Comparison of ENCODE assay signal across 30 cellular contexts in genomic region chr14:90115780-90116179, GRCh38.
"Had no signal": no experiment of that assay in that cellular context is flagged by ENCODE, and none has a peak within 500 bp of the region (broad histone marks: within the 10 kb centered on the region; RNA-seq: fewer than 3 reads in every experiment).

No MANE protein-coding gene starts in this region.

- DNase-seq: activated CD4-positive, alpha-beta memory T cell treated with anti-CD3 and anti-CD28 coated beads, Interleukin-2, amount 10 ng/mL, durations not matched to agents 7 days and 5 days; activated CD4-positive, alpha-beta T cell treated with anti-CD3 and anti-CD28 coated beads for 1 hour; activated CD4-positive, alpha-beta T cell treated with anti-CD3 and anti-CD28 coated beads for 36 hours; activated CD4-positive, alpha-beta T cell treated with anti-CD3 and anti-CD28 coated beads for 48 hours; activated CD4-positive, alpha-beta T cell treated with anti-CD3 and anti-CD28 coated beads, Interleukin-2, amount 10 ng/mL, durations not matched to agents 7 days and 5 days; activated CD4-positive, alpha-beta T cell treated with anti-CD3 and anti-CD28 coated beads, Interleukin-2, amount 50 U/mL, for 48 hours; activated CD4-positive, CD25-positive, alpha-beta regulatory T cell; activated CD8-positive, alpha-beta memory T cell treated with anti-CD3 and anti-CD28 coated beads for 24 hours; activated CD8-positive, alpha-beta memory T cell treated with anti-CD3 and anti-CD28 coated beads, Interleukin-2, amount 10 ng/mL, durations not matched to agents 7 days and 5 days; activated CD8-positive, alpha-beta memory T cell treated with anti-CD3 and anti-CD28 coated beads, Interleukin-2, amount 50 U/mL, for 48 hours; activated CD8-positive, alpha-beta T cell treated with anti-CD3 and anti-CD28 coated beads, Interleukin-2, amount 10 ng/mL, durations not matched to agents 7 days and 5 days; activated effector memory CD4-positive, alpha-beta T cell treated with Interleukin-2 at 50 U/mL for 16 hours; activated gamma-delta T cell; activated naive CD4-positive, alpha-beta T cell treated with anti-CD3 and anti-CD28 coated beads, Interleukin-2, amount 10 ng/mL, durations not matched to agents 7 days and 5 days; activated naive CD4-positive, alpha-beta T cell treated with Interleukin-2 at 50 U/mL for 16 hours; activated naive CD8-positive, alpha-beta T cell treated with anti-CD3 and anti-CD28 coated beads, Interleukin-2, amount 10 ng/mL, durations not matched to agents 7 days and 5 days; activated naive CD8-positive, alpha-beta T cell treated with anti-CD3 and anti-CD28 coated beads, Interleukin-2, amount 50 U/mL, for 24 hours; activated T-cell treated with anti-CD3 and anti-CD28 coated beads, Interleukin-2, amount 50 U/mL, for 24 hours; activated T-cell treated with anti-CD3 and anti-CD28 coated beads, Interleukin-2, amount 50 U/mL, for 48 hours; amygdala; anterior cingulate cortex; caudate nucleus; cerebellar nuclear complex; colonic mucosa; T-helper 17 cell; WERI-Rb-1 had no signal

- ATAC-seq: activated CD4-positive, alpha-beta T cell treated with anti-CD3 and anti-CD28 coated beads for 36 hours; activated CD4-positive, CD25-positive, alpha-beta regulatory T cell treated with anti-CD3 and anti-CD28 coated beads, Interleukin-2, amount 50 U/mL, for 24 hours; activated CD8-positive, alpha-beta memory T cell treated with anti-CD3 and anti-CD28 coated beads, Interleukin-2, amount 10 ng/mL, durations not matched to agents 7 days and 5 days; activated CD8-positive, alpha-beta T cell treated with anti-CD3 and anti-CD28 coated beads, Interleukin-2, amount 10 ng/mL, durations not matched to agents 7 days and 5 days; activated naive CD8-positive, alpha-beta T cell treated with anti-CD3 and anti-CD28 coated beads, Interleukin-2, amount 50 U/mL, for 24 hours; T-helper 17 cell; WTC11 had no signal

- H3K27ac ChIP-seq: ascending aorta, cardiac muscle cell, colonic mucosa, WERI-Rb-1 had no signal

- H3K4me3 ChIP-seq: ascending aorta, cardiac muscle cell, colonic mucosa had no signal
